In the genomic region with DNA sequence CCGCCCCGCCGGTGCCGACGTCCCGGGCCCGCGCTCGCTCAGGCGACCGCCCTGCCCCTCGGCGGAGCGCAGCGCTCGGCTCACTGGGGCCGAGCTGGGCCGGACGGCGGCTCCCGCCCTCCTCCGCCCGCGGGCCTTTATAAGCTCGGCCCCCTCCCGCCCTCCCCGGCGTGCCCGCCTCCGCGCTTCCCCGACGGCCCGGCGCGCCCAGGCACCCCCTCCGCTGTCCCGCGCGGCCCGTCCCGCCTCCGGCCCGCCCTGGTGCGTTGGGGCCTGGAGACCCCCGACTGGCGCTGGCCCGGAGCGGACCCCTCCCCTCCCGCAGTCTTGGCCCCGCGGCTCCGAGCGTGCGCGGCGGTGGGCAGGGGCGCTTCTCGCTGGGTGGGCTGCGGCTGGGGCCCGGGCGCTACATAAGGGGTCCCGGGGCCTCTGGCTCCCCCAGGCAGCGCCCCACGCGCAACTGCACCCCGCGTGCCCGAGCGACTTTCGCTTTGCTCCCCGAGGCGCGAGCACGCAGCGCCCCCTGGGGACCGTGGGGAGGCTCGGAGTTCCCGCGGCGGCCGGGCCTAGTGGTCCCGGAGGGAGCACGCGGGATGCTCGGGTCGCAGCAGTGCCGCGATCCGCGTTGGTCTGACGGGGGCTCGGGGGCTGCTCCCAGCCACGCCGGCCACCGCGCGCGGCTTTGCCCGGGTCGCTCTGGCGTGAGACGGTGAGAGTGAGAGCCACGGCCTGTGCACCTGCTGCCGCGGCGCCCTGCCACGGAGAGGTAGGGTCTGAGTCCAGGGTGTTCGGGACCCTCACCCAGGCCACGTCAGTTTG, we compare ENCODE assay signal across 1 cellular context.
TF ChIP-seq lines count a peak whose summit lies in the region.

A gene with protein sequence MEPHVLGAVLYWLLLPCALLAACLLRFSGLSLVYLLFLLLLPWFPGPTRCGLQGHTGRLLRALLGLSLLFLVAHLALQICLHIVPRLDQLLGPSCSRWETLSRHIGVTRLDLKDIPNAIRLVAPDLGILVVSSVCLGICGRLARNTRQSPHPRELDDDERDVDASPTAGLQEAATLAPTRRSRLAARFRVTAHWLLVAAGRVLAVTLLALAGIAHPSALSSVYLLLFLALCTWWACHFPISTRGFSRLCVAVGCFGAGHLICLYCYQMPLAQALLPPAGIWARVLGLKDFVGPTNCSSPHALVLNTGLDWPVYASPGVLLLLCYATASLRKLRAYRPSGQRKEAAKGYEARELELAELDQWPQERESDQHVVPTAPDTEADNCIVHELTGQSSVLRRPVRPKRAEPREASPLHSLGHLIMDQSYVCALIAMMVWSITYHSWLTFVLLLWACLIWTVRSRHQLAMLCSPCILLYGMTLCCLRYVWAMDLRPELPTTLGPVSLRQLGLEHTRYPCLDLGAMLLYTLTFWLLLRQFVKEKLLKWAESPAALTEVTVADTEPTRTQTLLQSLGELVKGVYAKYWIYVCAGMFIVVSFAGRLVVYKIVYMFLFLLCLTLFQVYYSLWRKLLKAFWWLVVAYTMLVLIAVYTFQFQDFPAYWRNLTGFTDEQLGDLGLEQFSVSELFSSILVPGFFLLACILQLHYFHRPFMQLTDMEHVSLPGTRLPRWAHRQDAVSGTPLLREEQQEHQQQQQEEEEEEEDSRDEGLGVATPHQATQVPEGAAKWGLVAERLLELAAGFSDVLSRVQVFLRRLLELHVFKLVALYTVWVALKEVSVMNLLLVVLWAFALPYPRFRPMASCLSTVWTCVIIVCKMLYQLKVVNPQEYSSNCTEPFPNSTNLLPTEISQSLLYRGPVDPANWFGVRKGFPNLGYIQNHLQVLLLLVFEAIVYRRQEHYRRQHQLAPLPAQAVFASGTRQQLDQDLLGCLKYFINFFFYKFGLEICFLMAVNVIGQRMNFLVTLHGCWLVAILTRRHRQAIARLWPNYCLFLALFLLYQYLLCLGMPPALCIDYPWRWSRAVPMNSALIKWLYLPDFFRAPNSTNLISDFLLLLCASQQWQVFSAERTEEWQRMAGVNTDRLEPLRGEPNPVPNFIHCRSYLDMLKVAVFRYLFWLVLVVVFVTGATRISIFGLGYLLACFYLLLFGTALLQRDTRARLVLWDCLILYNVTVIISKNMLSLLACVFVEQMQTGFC (N-terminal part only) (minus strand): TSS at position 115 of the 819 bp plus-strand sequence. CDS start 256 bp downstream, outside the sequence.

TF ChIP-seq in HepG2, 621 proteins besides CTCF, POLR2A, EP300 and RAD21 (continued from another document and continues in another):
- TF ChIP-seq ZNF441 (CRISPR knock-in tag; IDR thresholded peaks at IDR 0.05; ENCODE audit: borderline replicate concordance) = peak; percentile 25; the same call in 1 of the 2 replicates
- TF ChIP-seq ZNF138 (CRISPR knock-in tag; IDR thresholded peaks at IDR 0.05; ENCODE audit: low read depth) = peak; percentile 64; the same call in 1 of the 2 replicates
- TF ChIP-seq, protein P1, sequence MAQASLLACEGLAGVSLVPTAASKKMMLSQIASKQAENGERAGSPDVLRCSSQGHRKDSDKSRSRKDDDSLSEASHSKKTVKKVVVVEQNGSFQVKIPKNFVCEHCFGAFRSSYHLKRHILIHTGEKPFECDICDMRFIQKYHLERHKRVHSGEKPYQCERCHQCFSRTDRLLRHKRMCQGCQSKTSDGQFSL (CRISPR knock-in tag; IDR thresholded peaks at IDR 0.05) = peak; percentile 64
- no peak for TF ChIP-seq SP1 (IDR thresholded peaks at IDR 0.05)
- 0 out of 2 replicates have a peak, but pooled peaks have one; percentile 17 for TF ChIP-seq SP1 (CRISPR knock-in tag; IDR thresholded peaks at IDR 0.05)
- no peak for TF ChIP-seq ZNF496 (CRISPR knock-in tag; IDR thresholded peaks at IDR 0.05; ENCODE audit: insufficient replicate concordance)
- TF ChIP-seq ZNF180 (CRISPR knock-in tag; IDR thresholded peaks at IDR 0.05; ENCODE audit: borderline replicate concordance, low read depth) = no peak
- peak; percentile 73 for TF ChIP-seq HNRNPK (IDR thresholded peaks at IDR 0.05; ENCODE audit: low read depth, low read length, poor library complexity, severe bottlenecking)
- TF ChIP-seq ZNF354B (CRISPR knock-in tag; IDR thresholded peaks at IDR 0.05) = no peak
- TF ChIP-seq, protein P2, sequence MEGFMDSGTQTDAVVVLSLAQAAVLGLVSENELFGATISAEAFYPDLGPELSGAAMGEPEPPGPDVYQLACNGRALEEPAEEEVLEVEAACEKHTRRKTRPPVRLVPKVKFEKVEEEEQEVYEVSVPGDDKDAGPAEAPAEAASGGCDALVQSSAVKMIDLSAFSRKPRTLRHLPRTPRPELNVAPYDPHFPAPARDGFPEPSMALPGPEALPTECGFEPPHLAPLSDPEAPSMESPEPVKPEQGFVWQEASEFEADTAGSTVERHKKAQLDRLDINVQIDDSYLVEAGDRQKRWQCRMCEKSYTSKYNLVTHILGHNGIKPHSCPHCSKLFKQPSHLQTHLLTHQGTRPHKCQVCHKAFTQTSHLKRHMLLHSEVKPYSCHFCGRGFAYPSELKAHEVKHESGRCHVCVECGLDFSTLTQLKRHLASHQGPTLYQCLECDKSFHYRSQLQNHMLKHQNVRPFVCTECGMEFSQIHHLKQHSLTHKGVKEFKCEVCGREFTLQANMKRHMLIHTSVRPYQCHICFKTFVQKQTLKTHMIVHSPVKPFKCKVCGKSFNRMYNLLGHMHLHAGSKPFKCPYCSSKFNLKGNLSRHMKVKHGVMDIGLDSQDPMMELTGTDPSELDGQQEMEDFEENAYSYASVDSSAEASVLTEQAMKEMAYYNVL (CRISPR knock-in tag; IDR thresholded peaks at IDR 0.05; ENCODE audit: borderline replicate concordance) = no peak
- 0 out of 2 replicates have a peak, but pooled peaks have one; percentile 53 for TF ChIP-seq ARHGAP35 (CRISPR knock-in tag; IDR thresholded peaks at IDR 0.05; ENCODE audit: borderline replicate concordance)
- TF ChIP-seq, protein P3, sequence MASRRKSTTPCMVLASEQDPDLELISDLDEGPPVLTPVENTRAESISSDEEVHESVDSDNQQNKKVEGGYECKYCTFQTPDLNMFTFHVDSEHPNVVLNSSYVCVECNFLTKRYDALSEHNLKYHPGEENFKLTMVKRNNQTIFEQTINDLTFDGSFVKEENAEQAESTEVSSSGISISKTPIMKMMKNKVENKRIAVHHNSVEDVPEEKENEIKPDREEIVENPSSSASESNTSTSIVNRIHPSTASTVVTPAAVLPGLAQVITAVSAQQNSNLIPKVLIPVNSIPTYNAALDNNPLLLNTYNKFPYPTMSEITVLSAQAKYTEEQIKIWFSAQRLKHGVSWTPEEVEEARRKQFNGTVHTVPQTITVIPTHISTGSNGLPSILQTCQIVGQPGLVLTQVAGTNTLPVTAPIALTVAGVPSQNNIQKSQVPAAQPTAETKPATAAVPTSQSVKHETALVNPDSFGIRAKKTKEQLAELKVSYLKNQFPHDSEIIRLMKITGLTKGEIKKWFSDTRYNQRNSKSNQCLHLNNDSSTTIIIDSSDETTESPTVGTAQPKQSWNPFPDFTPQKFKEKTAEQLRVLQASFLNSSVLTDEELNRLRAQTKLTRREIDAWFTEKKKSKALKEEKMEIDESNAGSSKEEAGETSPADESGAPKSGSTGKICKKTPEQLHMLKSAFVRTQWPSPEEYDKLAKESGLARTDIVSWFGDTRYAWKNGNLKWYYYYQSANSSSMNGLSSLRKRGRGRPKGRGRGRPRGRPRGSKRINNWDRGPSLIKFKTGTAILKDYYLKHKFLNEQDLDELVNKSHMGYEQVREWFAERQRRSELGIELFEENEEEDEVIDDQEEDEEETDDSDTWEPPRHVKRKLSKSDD (CRISPR knock-in tag; IDR thresholded peaks at IDR 0.05; ENCODE audit: low read depth) = no peak; the same call in 1 of the 2 replicates
- TF ChIP-seq SRF (IDR thresholded peaks at IDR 0.05; ENCODE audit: low read depth, low read length) = no peak
- peak; percentile 88; the same call in 1 of the 2 replicates for TF ChIP-seq KDM2A (CRISPR knock-in tag; IDR thresholded peaks at IDR 0.05; ENCODE audit: borderline replicate concordance, low read depth)
- no peak for TF ChIP-seq RAD51 (IDR thresholded peaks at IDR 0.05; ENCODE audit: borderline replicate concordance)
- TF ChIP-seq KLF16 (CRISPR knock-in tag; IDR thresholded peaks at IDR 0.05) = peak in 1 of 2 experiments; percentile 82; a peak in 1 of 4 replicates
- TF ChIP-seq MED8 (CRISPR knock-in tag; IDR thresholded peaks at IDR 0.05; ENCODE audit: insufficient replicate concordance) = peak; percentile 53
- TF ChIP-seq ZNF264 (CRISPR knock-in tag; IDR thresholded peaks at IDR 0.05) = no peak
- no peak; the same call in 1 of the 2 replicates for TF ChIP-seq ZNF431 (CRISPR knock-in tag; IDR thresholded peaks at IDR 0.05; ENCODE audit: borderline replicate concordance, low read depth)
- no peak for TF ChIP-seq ISX (CRISPR knock-in tag; conservative IDR thresholded peaks at IDR 0.05)
- TF ChIP-seq KLF9 (CRISPR knock-in tag; IDR thresholded peaks at IDR 0.05; ENCODE audit: low read depth) = no peak
- TF ChIP-seq, protein P4, sequence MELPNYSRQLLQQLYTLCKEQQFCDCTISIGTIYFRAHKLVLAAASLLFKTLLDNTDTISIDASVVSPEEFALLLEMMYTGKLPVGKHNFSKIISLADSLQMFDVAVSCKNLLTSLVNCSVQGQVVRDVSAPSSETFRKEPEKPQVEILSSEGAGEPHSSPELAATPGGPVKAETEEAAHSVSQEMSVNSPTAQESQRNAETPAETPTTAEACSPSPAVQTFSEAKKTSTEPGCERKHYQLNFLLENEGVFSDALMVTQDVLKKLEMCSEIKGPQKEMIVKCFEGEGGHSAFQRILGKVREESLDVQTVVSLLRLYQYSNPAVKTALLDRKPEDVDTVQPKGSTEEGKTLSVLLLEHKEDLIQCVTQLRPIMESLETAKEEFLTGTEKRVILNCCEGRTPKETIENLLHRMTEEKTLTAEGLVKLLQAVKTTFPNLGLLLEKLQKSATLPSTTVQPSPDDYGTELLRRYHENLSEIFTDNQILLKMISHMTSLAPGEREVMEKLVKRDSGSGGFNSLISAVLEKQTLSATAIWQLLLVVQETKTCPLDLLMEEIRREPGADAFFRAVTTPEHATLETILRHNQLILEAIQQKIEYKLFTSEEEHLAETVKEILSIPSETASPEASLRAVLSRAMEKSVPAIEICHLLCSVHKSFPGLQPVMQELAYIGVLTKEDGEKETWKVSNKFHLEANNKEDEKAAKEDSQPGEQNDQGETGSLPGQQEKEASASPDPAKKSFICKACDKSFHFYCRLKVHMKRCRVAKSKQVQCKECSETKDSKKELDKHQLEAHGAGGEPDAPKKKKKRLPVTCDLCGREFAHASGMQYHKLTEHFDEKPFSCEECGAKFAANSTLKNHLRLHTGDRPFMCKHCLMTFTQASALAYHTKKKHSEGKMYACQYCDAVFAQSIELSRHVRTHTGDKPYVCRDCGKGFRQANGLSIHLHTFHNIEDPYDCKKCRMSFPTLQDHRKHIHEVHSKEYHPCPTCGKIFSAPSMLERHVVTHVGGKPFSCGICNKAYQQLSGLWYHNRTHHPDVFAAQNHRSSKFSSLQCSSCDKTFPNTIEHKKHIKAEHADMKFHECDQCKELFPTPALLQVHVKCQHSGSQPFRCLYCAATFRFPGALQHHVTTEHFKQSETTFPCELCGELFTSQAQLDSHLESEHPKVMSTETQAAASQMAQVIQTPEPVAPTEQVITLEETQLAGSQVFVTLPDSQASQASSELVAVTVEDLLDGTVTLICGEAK (IDR thresholded peaks at IDR 0.05) = no peak
- TF ChIP-seq, protein P4 (CRISPR knock-in tag; IDR thresholded peaks at IDR 0.05) = peak; percentile 90
- peak; percentile 90 for TF ChIP-seq KLF13 (CRISPR knock-in tag; IDR thresholded peaks at IDR 0.05)
- TF ChIP-seq, protein P5, sequence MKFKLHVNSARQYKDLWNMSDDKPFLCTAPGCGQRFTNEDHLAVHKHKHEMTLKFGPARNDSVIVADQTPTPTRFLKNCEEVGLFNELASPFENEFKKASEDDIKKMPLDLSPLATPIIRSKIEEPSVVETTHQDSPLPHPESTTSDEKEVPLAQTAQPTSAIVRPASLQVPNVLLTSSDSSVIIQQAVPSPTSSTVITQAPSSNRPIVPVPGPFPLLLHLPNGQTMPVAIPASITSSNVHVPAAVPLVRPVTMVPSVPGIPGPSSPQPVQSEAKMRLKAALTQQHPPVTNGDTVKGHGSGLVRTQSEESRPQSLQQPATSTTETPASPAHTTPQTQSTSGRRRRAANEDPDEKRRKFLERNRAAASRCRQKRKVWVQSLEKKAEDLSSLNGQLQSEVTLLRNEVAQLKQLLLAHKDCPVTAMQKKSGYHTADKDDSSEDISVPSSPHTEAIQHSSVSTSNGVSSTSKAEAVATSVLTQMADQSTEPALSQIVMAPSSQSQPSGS (CRISPR knock-in tag; IDR thresholded peaks at IDR 0.05) = peak; percentile 25; the same call in 1 of the 2 replicates
- TF ChIP-seq, protein P6, sequence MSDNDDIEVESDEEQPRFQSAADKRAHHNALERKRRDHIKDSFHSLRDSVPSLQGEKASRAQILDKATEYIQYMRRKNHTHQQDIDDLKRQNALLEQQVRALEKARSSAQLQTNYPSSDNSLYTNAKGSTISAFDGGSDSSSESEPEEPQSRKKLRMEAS (IDR thresholded peaks at IDR 0.05) = peak; percentile 81
- 0 out of 2 replicates have a peak, but pooled peaks have one; percentile 83 for TF ChIP-seq KAT7 (CRISPR knock-in tag; IDR thresholded peaks at IDR 0.05; ENCODE audit: borderline replicate concordance)
- peak; percentile 68 for TF ChIP-seq PHF8 (CRISPR knock-in tag; IDR thresholded peaks at IDR 0.05)
